In the genomic region with DNA sequence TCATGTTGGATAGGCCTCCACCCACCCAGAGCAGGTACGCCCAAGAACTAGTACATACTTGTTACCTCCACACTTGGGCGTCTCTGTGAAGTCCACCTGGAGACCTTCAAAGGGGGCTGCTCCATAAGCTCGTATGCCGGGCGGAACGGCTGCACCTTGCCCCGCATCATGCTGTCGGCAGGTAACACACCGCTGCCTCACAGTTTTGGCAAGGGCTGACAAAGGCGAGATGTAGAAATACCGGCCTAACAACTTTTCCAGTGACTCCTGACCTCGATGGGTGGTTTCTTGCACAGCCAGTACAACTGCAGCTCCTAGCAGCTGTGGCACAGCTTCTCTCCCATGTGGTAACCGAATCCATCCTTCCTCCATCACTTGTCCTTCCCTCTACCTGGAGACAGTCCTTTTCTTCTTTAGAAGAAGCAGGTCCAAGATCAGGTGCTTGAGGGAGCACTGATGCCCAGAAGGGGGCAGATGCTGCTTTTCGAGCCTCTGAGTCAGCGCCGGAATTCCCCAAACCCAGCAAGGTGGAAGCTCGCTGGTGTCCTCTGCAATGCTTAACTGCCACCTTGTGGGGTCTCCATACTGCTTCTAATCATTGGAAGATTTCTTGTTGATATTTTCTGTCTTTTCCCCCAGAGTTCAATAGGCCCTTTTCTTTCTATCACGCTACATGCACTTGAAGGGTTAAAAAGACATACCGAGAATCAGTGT, we compare ENCODE assay signal across 10 cellular contexts. TPM values are rescaled to one million over a fixed set of nuclear protein-coding genes. Genes with fewer than 3 reads are reported as not detected.
DNase-seq lines count a peak whose midpoint lies in the region; TF ChIP-seq lines count a peak whose summit lies in the region.
"Not testable (repeated sequence)": the region's sequence is repeated elsewhere in the genome, so short reads cannot be mapped to it uniquely, and the experiment has no call there.
"Had no signal": no experiment of that assay in that cellular context is flagged by ENCODE, and none has a peak within 500 bp of the region (broad histone marks: within the 10 kb centered on the region; RNA-seq: fewer than 3 reads in every experiment).

No MANE protein-coding gene starts in this region.

- H3K4me3 ChIP-seq in Loucy (ENCODE audit: low read length, poor library complexity, severe bottlenecking); testis: not testable (repeated sequence)

- not testable (repeated sequence) for H4K20me1 ChIP-seq in Loucy (ENCODE audit: insufficient read depth, low read length, poor library complexity, severe bottlenecking)

- H2AFZ ChIP-seq in Loucy (ENCODE audit: low read length) = not testable (repeated sequence)

- H3K4me1 ChIP-seq in Loucy (ENCODE audit: insufficient read depth, low read length, poor library complexity, severe bottlenecking); testis: not testable (repeated sequence)

- not testable (repeated sequence) for H3K36me3 ChIP-seq in Loucy (ENCODE audit: insufficient read depth, low read length); testis (ENCODE audit: low read depth, missing control alignments)

- H3K9me3 Mint-ChIP-seq in T-helper 2 cell treated with Interferon-gamma antibody and Interleukin-4, amounts not matched to agents 5 μg/mL and 100 μg/mL, for 36 hours = not testable (repeated sequence)

- peak; percentile 40 for DNase-seq in EH (ENCODE audit: low read depth)
- peak; percentile 67 for DNase-seq in T-helper 2 cell treated with Interferon-gamma antibody and Interleukin-4, amounts not matched to agents 5 μg/mL and 100 μg/mL, for 36 hours (ENCODE audit: low spot score)
- DNase-seq in activated T-cell treated with anti-CD3 and anti-CD28 coated beads, Interleukin-2, amount 50 U/mL, for 48 hours = peak; percentile 68 to 73
- DNase-seq in dermis blood vessel endothelial cell = peak; percentile 40
- DNase-seq in kidney glomerular epithelial cell (lab: John Stamatoyannopoulos, UW) = peak; percentile 4
- DNase-seq in stimulated activated CD4-positive, alpha-beta T cell treated with anti-CD3 and anti-CD28 coated beads, Interleukin-12 subunit alpha, Interleukin-12 subunit beta, amount 100 ng/mL, for 48 hours (ENCODE audit: low read depth in 2 of 3, low spot score in 1 of 3) = peak; percentile 40 to 60 (median 41)
- DNase-seq in testis = peak; percentile 65

- H3K4me2 ChIP-seq in Loucy (ENCODE audit: low read depth, low read length, poor library complexity, severe bottlenecking) = not testable (repeated sequence)

- TF ChIP-seq POLR2A in testis (IDR thresholded peaks at IDR 0.05) = not testable (repeated sequence)

- TF ChIP-seq CTCF in Loucy (conservative IDR thresholded peaks at IDR 0.05; ENCODE audit: low read length) = peak; percentile 45
- TF ChIP-seq CTCF in testis (IDR thresholded peaks at IDR 0.05) = peak in 2 of 3 experiments; percentile 22 to 23

- 47 to 52% methylated on average over 19 of the region's 19 CpGs for WGBS in testis, 2 donors

- not testable (repeated sequence) for H3K27ac Mint-ChIP-seq in T-helper 2 cell treated with Interferon-gamma antibody and Interleukin-4, amounts not matched to agents 5 μg/mL and 100 μg/mL, for 36 hours

- intact Hi-C loops in testis (cut with DNase I; ENCODE audit: low total_unique reads) = not testable (repeated sequence)

- not testable (repeated sequence) for H3K36me3 Mint-ChIP-seq in T-helper 2 cell treated with Interferon-gamma antibody and Interleukin-4, amounts not matched to agents 5 μg/mL and 100 μg/mL, for 36 hours (ENCODE audit: low read depth)

- H3K27me3 Mint-ChIP-seq in T-helper 2 cell treated with Interferon-gamma antibody and Interleukin-4, amounts not matched to agents 5 μg/mL and 100 μg/mL, for 36 hours (ENCODE audit: low read depth) = not testable (repeated sequence)

- not testable (repeated sequence) for H3K27ac ChIP-seq in testis

- not testable (repeated sequence) for H3K9ac ChIP-seq in Loucy (ENCODE audit: low read depth, low read length, poor library complexity, severe bottlenecking)

- H3K4me3 Mint-ChIP-seq in T-helper 2 cell treated with Interferon-gamma antibody and Interleukin-4, amounts not matched to agents 5 μg/mL and 100 μg/mL, for 36 hours = not testable (repeated sequence)

- H3K79me2 ChIP-seq in Loucy (ENCODE audit: insufficient read depth, low read length) = not testable (repeated sequence)

- H3K9me2 ChIP-seq in Loucy (replicated peaks; ENCODE audit: low read depth, low read length) = not testable (repeated sequence)

- H3K9me3 ChIP-seq in Loucy (ENCODE audit: insufficient read depth, low read depth, low read length); testis: not testable (repeated sequence)

- H3F3A ChIP-seq in Loucy (ENCODE audit: low read depth) = not testable (repeated sequence)

- not testable (repeated sequence) for H3K4me1 Mint-ChIP-seq in T-helper 2 cell treated with Interferon-gamma antibody and Interleukin-4, amounts not matched to agents 5 μg/mL and 100 μg/mL, for 36 hours (ENCODE audit: low read depth)

- H3K27me3 ChIP-seq in Loucy (ENCODE audit: insufficient read depth, low read length, poor library complexity, severe bottlenecking); testis: not testable (repeated sequence)

RNA-seq across cellular contexts. Expression of gene MEIG1, which starts 32.0 kb away (rescaled TPM):
- not detected in 2 replicates for total RNA-seq in dermis blood vessel endothelial cell
- 1 to 10 TPM; 3.6 to 7.8 TPM for total RNA-seq in testis
- 33.1 TPM for polyA plus RNA-seq in testis (ENCODE audit: insufficient read depth, low read depth, low replicate concordance)
- total RNA-seq: left lung, right atrium auricular region had no signal

RNA-seq across cellular contexts. Expression of gene DCLRE1C, which starts 37.3 kb away (rescaled TPM):
- total RNA-seq in dermis blood vessel endothelial cell (8.8 and 11.6 TPM in 2 replicates), testis (1 to 10 TPM; 4.6 to 5.1 TPM)
- 2.2 TPM for polyA plus RNA-seq in testis (ENCODE audit: insufficient read depth, low read depth, low replicate concordance)

RNA-seq across cellular contexts. Expression of gene OLAH, which starts 52.5 kb away (rescaled TPM):
- total RNA-seq in dermis blood vessel endothelial cell (0.33 and 0.51 TPM in 2 replicates), testis (10 to 100 TPM in 1 of 2 donors, 1 to 10 TPM in 1; 6.1 to 11.1 TPM)
- 50.6 TPM for polyA plus RNA-seq in testis (ENCODE audit: insufficient read depth, low read depth, low replicate concordance)

Comparison
In these comparisons a context has a peak if more than half of its experiments do, and no peak if none do; other contexts are left out.
1. DNase-seq: peak in every context shown above with its lines; median percentile 70 in activated T-cell treated with anti-CD3 and anti-CD28 coated beads, Interleukin-2, amount 50 U/mL, for 48 hours; 67 in T-helper 2 cell treated with Interferon-gamma antibody and Interleukin-4, amounts not matched to agents 5 μg/mL and 100 μg/mL, for 36 hours; 65 in testis; 41 in stimulated activated CD4-positive, alpha-beta T cell treated with anti-CD3 and anti-CD28 coated beads, Interleukin-12 subunit alpha, Interleukin-12 subunit beta, amount 100 ng/mL, for 48 hours; 40 in EH; 40 in dermis blood vessel endothelial cell; 4 in kidney glomerular epithelial cell.